8 cellular contexts compared by ENCODE assay signal in genomic region chr12:32400114-32400672, GRCh38. TPM values are rescaled to one million over a fixed set of nuclear protein-coding genes. Genes with fewer than 3 reads are reported as not detected.
A peak's percentile ranks its signal among the peaks of the same experiment; 100 is the strongest.
DNase-seq lines count a peak whose midpoint lies in the region; ATAC-seq, FAIRE-seq and TF ChIP-seq lines count a peak whose summit lies in the region.

No MANE protein-coding gene starts in this region.

- H3K9ac ChIP-seq in GM12878 (ENCODE audit: control insufficient read depth, insufficient read depth, low read length) = peak overlapping the region; percentile 16; the same call in 1 of the 2 replicates

- intact Hi-C loops in GM12878 (cut with micrococcal nuclease; ENCODE audit: unreplicated experiment) = no loop called here

- no peak for TF ChIP-seq POLR2A in GM12878 (IDR thresholded peaks at IDR 0.05; ENCODE audit: low read depth, low read length)

- TF ChIP-seq RAD21 in GM12878 (IDR thresholded peaks at IDR 0.05; ENCODE audit: insufficient read depth, low read depth, low read length) = no peak

- FAIRE-seq in GM12878 (lab: Jason Lieb, UNC) = no peak

- WGBS in GM12878 (ENCODE audit: insufficient coverage, insufficient replicate concordance, low lambda C conversion rate, missing lambda C conversion rate) = 42% methylated on average over 15 of the region's 15 CpGs
- WGBS in thymus = 36% methylated on average over 15 of the region's 15 CpGs

- H3K9me3 ChIP-seq in GM12878 (replicated peaks; ENCODE audit: control insufficient read depth, insufficient read depth, low read length) (no peaks in the 10 kb centered on the region), thymus (ENCODE audit: control insufficient read depth) (no peaks in the 10 kb centered on the region)

- DNase-seq in BJ (ENCODE audit: low read depth) (no peak), HT-29 (ENCODE audit: low spot score) (peak; percentile 79), GM12878 (ENCODE audit: low read depth, low spot score) (no peak), kidney tubule cell (ENCODE audit: low spot score) (peak; percentile 61), AG20443 (ENCODE audit: low spot score) (no peak)

- H3K4me2 ChIP-seq in GM12878 (ENCODE audit: control insufficient read depth, insufficient read depth) = peak overlapping the region; percentile 96

- H3K4me1 ChIP-seq in GM12878 (ENCODE audit: control insufficient read depth, insufficient read depth, low read length) = no peaks in the 10 kb centered on the region
- peaks cover 3% of the 10 kb centered on the region for H3K4me1 ChIP-seq in thymus (ENCODE audit: control insufficient read depth, insufficient read depth, low read length)

- CTCF ChIA-PET in BJ (lab: Yijun Ruan, JAX) (interaction anchor here (0.7 to 1.7 kb wide), 2 partner anchors 33 to 55 kb away, joined by 3 to 4 read pairs; no protein-coding TSS in a partner anchor), GM12878 (lab: Yijun Ruan, JAX) (interaction anchor here (2.1 kb wide), 1 partner anchor 56 kb away, joined by 6 read pairs; no protein-coding TSS in a partner anchor)

- in situ Hi-C loops in GM12878 (cut with MboI) = no loop called here

- H3K4me3 ChIP-seq in BJ (ENCODE audit: low read depth, low read length) (peak overlapping the region; percentile 67), GM12878 (peak overlapping the region; percentile 57; the same call in 1 of the 2 replicates), thymus (ENCODE audit: low read length) (peak overlapping the region; percentile 56)

- no TSS peak for BruUV-seq in GM12878 (replicated peaks; lab: Mats Ljungman, UMichigan)

- POLR2A ChIA-PET in BJ (lab: Charles Lee) (no interaction called here), GM12878 (lab: Charles Lee) (no interaction called here)

- no peak for TF ChIP-seq EP300 in GM12878 (IDR thresholded peaks at IDR 0.05; ENCODE audit: borderline replicate concordance in 1 of 2, control insufficient read depth in 1 of 2, low read depth in 2 of 2, low read length in 2 of 2)

- no peaks in the 10 kb centered on the region for H3K79me2 ChIP-seq in GM12878 (ENCODE audit: control insufficient read depth, insufficient read depth, low read length)

- TF ChIP-seq CTCF in BJ (IDR thresholded peaks at IDR 0.05; ENCODE audit: insufficient read depth, low read depth, low read length) (no peak), GM12878 (IDR thresholded peaks at IDR 0.05 in 2 of 3, conservative IDR thresholded peaks at IDR 0.05 in 1 of 3; ENCODE audit: control insufficient read depth in 2 of 3, extremely low read depth in 1 of 3, insufficient read depth in 1 of 3, low read depth in 3 of 3, low read length in 3 of 3) (no peak)

- H4K20me1 ChIP-seq in GM12878 (ENCODE audit: control insufficient read depth, insufficient read depth) = no peaks in the 10 kb centered on the region

- no peak for ATAC-seq in GM12878
- ATAC-seq in GM18502 (IDR thresholded peaks at IDR 0.05; ENCODE audit: poor library complexity, unreplicated experiment) = no peak
- ATAC-seq in HG03460 (IDR thresholded peaks at IDR 0.05; ENCODE audit: unreplicated experiment) = no peak

- SMC1A ChIA-PET in GM12878 (lab: Charles Lee; ENCODE audit: uncharacterized antibody, unreplicated experiment) = interaction anchor here (0.6 kb wide), 1 partner anchor 176 kb away, joined by 3 read pairs; no protein-coding TSS in a partner anchor

- H3K27me3 ChIP-seq in BJ (ENCODE audit: control insufficient read depth, insufficient read depth, low read length) (peaks cover 7% of the 10 kb centered on the region), GM12878 (replicated peaks in 1 of 2; ENCODE audit: control insufficient read depth in 2 of 2, insufficient read depth in 2 of 2, low read length in 1 of 2) (peaks cover 2 to 7% of the 10 kb centered on the region in 2 experiments; a peak in 3 of 4 replicates), thymus (ENCODE audit: control insufficient read depth, insufficient read depth) (peaks cover 8% of the 10 kb centered on the region)

- peak overlapping the region; percentile 87; the same call in 1 of the 2 replicates for H2AFZ ChIP-seq in GM12878 (ENCODE audit: control insufficient read depth, low read depth, low read length)

- H3K27ac ChIP-seq in GM12878 (ENCODE audit: control insufficient read depth, insufficient read depth) (no peak overlapping the region), thymus (ENCODE audit: low read depth) (no peak overlapping the region)

- RAD21 ChIA-PET in GM12878 (lab: Charles Lee; ENCODE audit: unreplicated experiment) = no interaction called here

- H3K36me3 ChIP-seq in BJ (ENCODE audit: control insufficient read depth, insufficient read depth, low read length) (no peaks in the 10 kb centered on the region), GM12878 (ENCODE audit: control insufficient read depth in 2 of 2, insufficient read depth in 2 of 2, low read length in 1 of 2) (no peaks in the 10 kb centered on the region), thymus (ENCODE audit: control insufficient read depth, insufficient read depth) (no peaks in the 10 kb centered on the region)

TF ChIP-seq in GM12878, 131 proteins besides CTCF, POLR2A, EP300 and RAD21 (continues in another document):
- TF ChIP-seq ZNF207 (IDR thresholded peaks at IDR 0.05; ENCODE audit: borderline replicate concordance) (no peak), LARP7 (IDR thresholded peaks at IDR 0.05) (no peak), POLR2AphosphoS2 (IDR thresholded peaks at IDR 0.05; ENCODE audit: low read depth, low read length) (no peak), SIN3A (IDR thresholded peaks at IDR 0.05; ENCODE audit: low read depth, low read length) (no peak), BCL11A (IDR thresholded peaks at IDR 0.05; ENCODE audit: low read depth, low read length) (no peak), NR2F1 (conservative IDR thresholded peaks at IDR 0.05) (no peak), NBN (IDR thresholded peaks at IDR 0.05) (no peak), PBX3 (IDR thresholded peaks at IDR 0.05; ENCODE audit: insufficient replicate concordance, low read depth, low read length) (no peak), ZNF24 (IDR thresholded peaks at IDR 0.05) (no peak), NR2C1 (IDR thresholded peaks at IDR 0.05) (no peak), RELB (IDR thresholded peaks at IDR 0.05; ENCODE audit: low read depth) (no peak), GABPA (IDR thresholded peaks at IDR 0.05; ENCODE audit: low read depth) (no peak), ZNF622 (IDR thresholded peaks at IDR 0.05) (no peak), ZNF384 (IDR thresholded peaks at IDR 0.05; ENCODE audit: borderline replicate concordance, low read depth, low read length) (no peak), EZH2 (IDR thresholded peaks at IDR 0.05; ENCODE audit: borderline replicate concordance, control insufficient read depth, low read depth, low read length) (no peak)

RNA-seq across cellular contexts. Expression of gene FGD4, which starts 0.8 kb away (rescaled TPM):
- polyA plus RNA-seq in BJ (2011; rRNA removed) (11.1 and 14.8 TPM in 2 replicates), GM12878 (2011; rRNA removed) (0.03 TPM in 1 of 2 replicates, not detected in the other), GM12878 (2014; fragmentation: Illumina TruSeq; extraction: Trizol) (0.01 and 0.03 TPM in 2 replicates), GM12878 (2014; fragmentation: Nextera tagmentation; extraction: Ambion mirVana) (under 1 TPM in 1 of 2 experiments, not detected in 1; 0.05 TPM), GM12878 (2014; rRNA removed) (0.25 TPM in 1 of 2 replicates, not detected in the other), GM12878 (2016; fragmentation: Nextera tagmentation; extraction: Ambion mirVana) (under 1 TPM; 0.05 to 0.08 TPM), thymus (3.3 TPM)
- polyA minus RNA-seq in BJ (2011; rRNA and poly(A)+ RNA removed) = 23.3 and 24.5 TPM in 2 replicates
- total RNA-seq in HT-29 (2014; rRNA removed; shearing (Covaris generic)) = 17.3 and 19.2 TPM in 2 replicates
- total RNA-seq in GM12878 (2013; cell fraction: nucleolus; rRNA removed) = not detected in 2 replicates
- total RNA-seq in GM12878 (2014; rRNA removed) (0.11 and 0.17 TPM in 2 replicates), GM12878 (2014; rRNA removed; fragmentation: Illumina TruSeq; extraction: Trizol) (0.09 and 0.13 TPM in 2 replicates), GM12878 (2021) (0.05 and 0.18 TPM in 2 replicates)
- polyA plus RNA-seq in GM12878 (2011; ENCODE audit: low read depth) = not detected
- not detected in 2 replicates for polyA plus RNA-seq in GM12878 (2011; cell fraction: cytosol; rRNA removed)
- not detected in 2 replicates for polyA plus RNA-seq in GM12878 (2011; cell fraction: nucleus; rRNA removed)
- 0.03 TPM in 1 of 2 replicates, not detected in the other for polyA plus RNA-seq in GM12878 (2012)
- polyA minus RNA-seq in GM12878 (2011; rRNA and poly(A)+ RNA removed) = 0.10 TPM in 1 of 2 replicates, not detected in the other
- not detected in 2 replicates for polyA minus RNA-seq in GM12878 (2011; cell fraction: cytosol; rRNA and poly(A)+ RNA removed)
- not detected in 2 replicates for polyA minus RNA-seq in GM12878 (2011; cell fraction: nucleus; rRNA and poly(A)+ RNA removed)

Comparison
In these comparisons a context has a peak if more than half of its experiments do, and no peak if none do; other contexts are left out.
1. DNase-seq: peak in HT-29 (single experiment) and kidney tubule cell (single experiment); none in BJ (single experiment), GM12878 (single experiment) and AG20443 (single experiment).
2. Peak in every context shown above with its lines, with median percentiles within 50 percentile points of each other: H3K4me3 ChIP-seq.